Comparison of ENCODE assay signal across 21 cellular contexts in the genomic region with DNA sequence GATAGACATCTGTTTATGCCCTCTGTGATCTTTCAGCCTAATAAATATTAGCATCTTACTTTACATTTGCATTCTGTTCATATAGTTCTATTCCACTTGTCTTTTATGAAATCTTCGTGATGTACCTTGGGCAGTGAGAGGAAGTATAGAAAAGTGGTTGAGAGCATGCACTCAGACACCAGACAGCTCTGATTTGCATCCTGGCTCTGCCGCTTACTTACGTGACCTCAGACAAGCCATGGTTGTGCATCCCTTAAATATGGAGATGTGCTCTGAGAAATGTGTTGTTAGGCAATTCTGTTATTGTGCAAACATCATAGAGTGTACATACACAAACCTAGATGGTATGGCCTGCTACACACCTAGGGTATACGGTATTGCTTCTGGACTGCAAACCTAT. TPM values are rescaled to one million over a fixed set of nuclear protein-coding genes. Genes with fewer than 3 reads are reported as not detected.
A peak's percentile ranks its signal among the peaks of the same experiment; 100 is the strongest.
DNase-seq lines count a peak whose midpoint lies in the region; ATAC-seq, FAIRE-seq and TF ChIP-seq lines count a peak whose summit lies in the region.
"Had no signal": no experiment of that assay in that cellular context is flagged by ENCODE, and none has a peak within 500 bp of the region (broad histone marks: within the 10 kb centered on the region; RNA-seq: fewer than 3 reads in every experiment).

No MANE protein-coding gene starts in this region.

- no peaks in the 10 kb centered on the region for H3K9me2 ChIP-seq in DOHH2 (replicated peaks; ENCODE audit: control insufficient read depth, low read length)

- H3K36me3 Mint-ChIP-seq in memory B cell (no peaks in the 10 kb centered on the region), nephron progenitor cell (ENCODE audit: low read depth) (no peaks in the 10 kb centered on the region)
- H3K36me3 Mint-ChIP-seq: CD4-positive, CD25-positive, alpha-beta regulatory T cell had no signal

- peaks cover 35% of the 10 kb centered on the region for H3K4me1 Mint-ChIP-seq in memory B cell
- no peaks in the 10 kb centered on the region for H3K4me1 Mint-ChIP-seq in nephron progenitor cell

- intact Hi-C loops in pancreas (cut with DNase I): loop anchor here in 2 of 3 donors (5.0 kb wide), 1 partner anchor 182 kb away; no protein-coding TSS in a partner anchor

- peak overlapping the region; percentile 83 for H3K27ac ChIP-seq in DOHH2 (ENCODE audit: low read depth, low read length)
- peak overlapping the region; percentile 87; the same call in 1 of the 2 replicates for H3K27ac ChIP-seq in VCaP
- H3K27ac ChIP-seq in pancreas: no peak overlapping the region
- H3K27ac ChIP-seq: PC-9, SJCRH30 had no signal

- no peaks in the 10 kb centered on the region for H3K27me3 Mint-ChIP-seq in memory B cell
- peaks cover 16% of the 10 kb centered on the region for H3K27me3 Mint-ChIP-seq in nephron progenitor cell (ENCODE audit: low read depth, poor library complexity)

- no peaks in the 10 kb centered on the region for H3K27me3 ChIP-seq in DOHH2 (ENCODE audit: control insufficient read depth, low read length)
- H3K27me3 ChIP-seq in pancreas: peaks cover 0 to 5% (median 2%) of the 10 kb centered on the region in 4 donors

- 77 to 81% methylated on average over 4 of the region's 4 CpGs for WGBS in pancreas, 2 donors

- H3K9me3 Mint-ChIP-seq in memory B cell (no peaks in the 10 kb centered on the region), nephron progenitor cell (no peaks in the 10 kb centered on the region)
- H3K9me3 Mint-ChIP-seq: CD4-positive, CD25-positive, alpha-beta regulatory T cell had no signal

- TF ChIP-seq CTCF in DOHH2 (IDR thresholded peaks at IDR 0.05; ENCODE audit: low read depth, low read length, poor library complexity, severe bottlenecking) (no peak), VCaP (conservative IDR thresholded peaks at IDR 0.05) (no peak), nephron progenitor cell (IDR thresholded peaks at IDR 0.05) (no peak), pancreas (IDR thresholded peaks at IDR 0.05) (no peak)

- peaks cover 47% of the 10 kb centered on the region for H3K4me1 ChIP-seq in DOHH2 (ENCODE audit: control insufficient read depth, low read length)
- peaks cover 0 to 6% (median 0%) of the 10 kb centered on the region in 3 donors for H3K4me1 ChIP-seq in pancreas
- H3K4me1 ChIP-seq: BE2C, SJCRH30 had no signal

- no peaks in the 10 kb centered on the region for H3K36me3 ChIP-seq in DOHH2 (ENCODE audit: control insufficient read depth, low read length)
- no peaks in the 10 kb centered on the region for H3K36me3 ChIP-seq in pancreas
- H3K36me3 ChIP-seq: BE2C, SJCRH30 had no signal

- H3K4me3 Mint-ChIP-seq in memory B cell: no peak overlapping the region
- H3K4me3 Mint-ChIP-seq in nephron progenitor cell: no peak overlapping the region

- no peaks in the 10 kb centered on the region for H4K20me1 ChIP-seq in DOHH2 (ENCODE audit: control insufficient read depth, insufficient read depth, low read depth, low read length)

- H3K4me3 ChIP-seq in DOHH2 (ENCODE audit: low read length) (peak overlapping the region; percentile 66), pancreas (no peak overlapping the region)
- H3K4me3 ChIP-seq: PC-9, SJCRH30 had no signal

- H3K4me2 ChIP-seq in DOHH2 (ENCODE audit: low read length): peak overlapping the region; percentile 90
- H3K4me2 ChIP-seq: PC-9 had no signal

- FAIRE-seq in pancreas (lab: Jason Lieb, UNC): no peak
- FAIRE-seq: G401.6 had no signal

- ATAC-seq in memory B cell (ENCODE audit: low read depth) (peak; percentile 64), pancreas (no peak)

- DNase-seq in NAMALWA (ENCODE audit: low spot score) (peak; percentile 29), memory B cell (ENCODE audit: low spot score in 2 of 2) (peak in 1 of 2 donors; percentile 13), nephron progenitor cell (no peak), pancreas (no peak), T1000 (lab: John Stamatoyannopoulos, UW) (no peak)
- no peak for DNase-seq in stimulated activated CD4-positive, alpha-beta T cell treated with anti-CD3 and anti-CD28 coated beads, Interleukin-4, amount 100 ng/mL, for 1 hour
- DNase-seq: BE2C; Caco-2; CD4-positive, CD25-positive, alpha-beta regulatory T cell; H7; Kasumi-1; NCI-H1417; NCI-H1694 treated with DMSO at 0.1 percent for 48 hours; NCI-H446 treated with DMSO at 0.1 percent for 48 hours; NCI-H526 treated with DMSO at 0.1 percent for 48 hours; SJCRH30 had no signal

- H3K27ac Mint-ChIP-seq in memory B cell: no peak overlapping the region
- H3K27ac Mint-ChIP-seq in nephron progenitor cell: no peak overlapping the region

- H3K9me3 ChIP-seq in DOHH2 (ENCODE audit: control insufficient read depth, insufficient read depth, low read length) (no peaks in the 10 kb centered on the region), pancreas (no peaks in the 10 kb centered on the region)
- H3K9me3 ChIP-seq: BE2C, Caco-2, SJCRH30 had no signal

- no peaks in the 10 kb centered on the region for H3K79me2 ChIP-seq in DOHH2 (ENCODE audit: control insufficient read depth, low read length)

- peaks cover 11% of the 10 kb centered on the region for H3F3A ChIP-seq in DOHH2 (ENCODE audit: control insufficient read depth, insufficient read depth)

RNA-seq across cellular contexts. Expression of gene OVGP1, which starts 22.9 kb away (rescaled TPM):
- total RNA-seq in pancreas: under 1 TPM; 0.28 to 0.65 (median 0.49) TPM
- polyA plus RNA-seq in pancreas: 1 to 10 TPM; 1.6 to 3.8 TPM
- total RNA-seq: A172 had no signal

RNA-seq across cellular contexts. Expression of gene WDR77, which starts 44.5 kb away (rescaled TPM):
- 10 to 100 TPM in 2 of 6 donors, 1 to 10 TPM in 4; 4.8 to 13.9 (median 9.3) TPM for total RNA-seq in pancreas
- 10 to 100 TPM; 10.6 to 15.2 TPM for polyA plus RNA-seq in pancreas

RNA-seq across cellular contexts. Expression of gene ATP5PB, which starts 44.7 kb away (rescaled TPM):
- 100 to 1,000 TPM in 2 of 6 donors, 10 to 100 TPM in 4; 56.3 to 103 (median 89.2) TPM for total RNA-seq in pancreas
- polyA plus RNA-seq in pancreas: 100 to 1,000 TPM in 1 of 2 donors, 10 to 100 TPM in 1; 71.5 to 138 TPM

Comparison
In these comparisons a context has a peak if more than half of its experiments do, and no peak if none do; other contexts are left out.
1. H3K27ac ChIP-seq: peak in DOHH2 (single experiment) and VCaP (single experiment); none in pancreas (0 of 4).